Comparison of ENCODE assay signal across 2 cellular contexts in genomic region chr20:63362426-63363009, GRCh38.
TF ChIP-seq lines count a peak whose summit lies in the region.

No MANE protein-coding gene starts in this region.

TF ChIP-seq in H1, 55 proteins besides CTCF, POLR2A, EP300 and RAD21:
- TF ChIP-seq NANOG (IDR thresholded peaks at IDR 0.05; ENCODE audit: insufficient read depth, low read depth, low read length, poor library complexity, severe bottlenecking) (no peak), TCF12 (IDR thresholded peaks at IDR 0.05; ENCODE audit: low read depth, low read length) (no peak), EZH2 (IDR thresholded peaks at IDR 0.05; ENCODE audit: low read depth, low read length, severe bottlenecking) (no peak), E2F6 (IDR thresholded peaks at IDR 0.05) (no peak), JUND (IDR thresholded peaks at IDR 0.05; ENCODE audit: low read length) (no peak), PHF8 (conservative IDR thresholded peaks at IDR 0.05; ENCODE audit: low read depth, low read length) (no peak), CHD2 (IDR thresholded peaks at IDR 0.05; ENCODE audit: low read length) (no peak), SP4 (IDR thresholded peaks at IDR 0.05; ENCODE audit: low read length) (no peak)

TF ChIP-seq in HepG2, 621 proteins besides CTCF, POLR2A, EP300 and RAD21:
- TF ChIP-seq ZNF446 (CRISPR knock-in tag; IDR thresholded peaks at IDR 0.05) (0 out of 2 replicates have a peak, but pooled peaks have one; percentile 57), DNMT1 (CRISPR knock-in tag; IDR thresholded peaks at IDR 0.05) (0 out of 2 replicates have a peak, but pooled peaks have one; percentile 2), ZNF280D (CRISPR knock-in tag; IDR thresholded peaks at IDR 0.05) (no peak), ZZZ3 (CRISPR knock-in tag; IDR thresholded peaks at IDR 0.05; ENCODE audit: borderline replicate concordance) (no peak), U2AF2 (IDR thresholded peaks at IDR 0.05; ENCODE audit: low read depth, low read length) (no peak), ZNF337 (CRISPR knock-in tag; IDR thresholded peaks at IDR 0.05; ENCODE audit: borderline replicate concordance, low read depth) (no peak), MAX (IDR thresholded peaks at IDR 0.05) (0 out of 2 replicates have a peak, but pooled peaks have one; percentile 20), YEATS2 (CRISPR knock-in tag; IDR thresholded peaks at IDR 0.05; ENCODE audit: borderline replicate concordance) (no peak), SP5 (CRISPR knock-in tag; IDR thresholded peaks at IDR 0.05; ENCODE audit: borderline replicate concordance, low read depth) (no peak), RBM39 (IDR thresholded peaks at IDR 0.05; ENCODE audit: low read depth, low read length, poor library complexity, severe bottlenecking) (no peak), ZNF329 (CRISPR knock-in tag; IDR thresholded peaks at IDR 0.05; ENCODE audit: low read depth) (0 out of 2 replicates have a peak, but pooled peaks have one; percentile 22), BRCA1 (CRISPR knock-in tag; IDR thresholded peaks at IDR 0.05) (no peak), BORCS8-MEF2B (CRISPR knock-in tag; IDR thresholded peaks at IDR 0.05) (no peak), ZNF777 (CRISPR knock-in tag; IDR thresholded peaks at IDR 0.05) (no peak), SRSF1 (optimal IDR thresholded peaks at IDR 0.05; ENCODE audit: low read depth, low read length) (peak; percentile 24), FLYWCH1 (CRISPR knock-in tag; IDR thresholded peaks at IDR 0.05) (no peak), BCL3 (CRISPR knock-in tag; IDR thresholded peaks at IDR 0.05) (no peak), ZNF563 (CRISPR knock-in tag; IDR thresholded peaks at IDR 0.05) (peak; percentile 43; the same call in 1 of the 2 replicates), ZNF3 (CRISPR knock-in tag; IDR thresholded peaks at IDR 0.05) (no peak), JARID2 (CRISPR knock-in tag; IDR thresholded peaks at IDR 0.05; ENCODE audit: insufficient replicate concordance) (no peak), PHF20 (CRISPR knock-in tag; IDR thresholded peaks at IDR 0.05) (no peak), ZNF768 (CRISPR knock-in tag; IDR thresholded peaks at IDR 0.05) (peak; percentile 65; the same call in 1 of the 2 replicates), ZEB1 (IDR thresholded peaks at IDR 0.05; ENCODE audit: insufficient replicate concordance, low read depth) (no peak), ARHGAP35 (CRISPR knock-in tag; IDR thresholded peaks at IDR 0.05; ENCODE audit: borderline replicate concordance) (no peak)
- TF ChIP-seq, protein P1, sequence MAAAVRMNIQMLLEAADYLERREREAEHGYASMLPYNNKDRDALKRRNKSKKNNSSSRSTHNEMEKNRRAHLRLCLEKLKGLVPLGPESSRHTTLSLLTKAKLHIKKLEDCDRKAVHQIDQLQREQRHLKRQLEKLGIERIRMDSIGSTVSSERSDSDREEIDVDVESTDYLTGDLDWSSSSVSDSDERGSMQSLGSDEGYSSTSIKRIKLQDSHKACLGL (CRISPR knock-in tag; IDR thresholded peaks at IDR 0.05): 0 out of 2 replicates have a peak, but pooled peaks have one; percentile 24
